28 cellular contexts compared by ENCODE assay signal in genomic region chr15:29558261-29558660, GRCh38.
"Had no signal": no experiment of that assay in that cellular context is flagged by ENCODE, and none has a peak within 500 bp of the region (broad histone marks: within the 10 kb centered on the region; RNA-seq: fewer than 3 reads in every experiment).

No MANE protein-coding gene starts in this region.

- H3K4me3 ChIP-seq: stomach, suprapubic skin, testis, thoracic aorta, thyroid gland, tibial artery, tibial nerve, transverse colon, upper lobe of left lung, uterus, vagina had no signal

- H3K4me1 Mint-ChIP-seq: stimulated activated effector memory CD8-positive, alpha-beta T cell treated with anti-CD3 and anti-CD28 coated beads, Interleukin-12 subunit alpha, Interleukin-12 subunit beta, amount 100 ng/mL, for 72 hours; stimulated activated memory B cell treated with anti-CD40 and anti-IgM and Interleukin-4, amounts not matched to agents 10 μg/mL and 1 μg/mL and 100 μg/mL, for 72 hours; stimulated activated naive CD8-positive, alpha-beta T cell treated with anti-CD3 and anti-CD28 coated beads, Interleukin-15, amount 100 ng/mL, for 72 hours had no signal

- H3K27ac Mint-ChIP-seq: stimulated activated effector memory CD8-positive, alpha-beta T cell treated with anti-CD3 and anti-CD28 coated beads, Interleukin-12 subunit alpha, Interleukin-12 subunit beta, amount 100 ng/mL, for 72 hours; stimulated activated memory B cell treated with anti-CD40 and anti-IgM and Interleukin-4, amounts not matched to agents 10 μg/mL and 1 μg/mL and 100 μg/mL, for 72 hours; stimulated activated naive CD8-positive, alpha-beta T cell treated with anti-CD3 and anti-CD28 coated beads, Interleukin-15, Interleukin-2, amounts not matched to agents 100 ng/mL and 50 ng/mL, for 24 hours; type B pancreatic cell had no signal

- H3K4me3 Mint-ChIP-seq: stimulated activated effector memory CD8-positive, alpha-beta T cell treated with anti-CD3 and anti-CD28 coated beads, Interleukin-12 subunit alpha, Interleukin-12 subunit beta, amount 100 ng/mL, for 72 hours; stimulated activated memory B cell treated with anti-CD40 and anti-IgM and Interleukin-4, amounts not matched to agents 10 μg/mL and 1 μg/mL and 100 μg/mL, for 72 hours; stimulated activated naive CD8-positive, alpha-beta T cell treated with anti-CD3 and anti-CD28 coated beads, Interleukin-15, amount 100 ng/mL, for 72 hours; stimulated activated naive CD8-positive, alpha-beta T cell treated with anti-CD3 and anti-CD28 coated beads, Interleukin-15, Interleukin-2, amounts not matched to agents 100 ng/mL and 50 ng/mL, for 24 hours; type B pancreatic cell had no signal

- DNase-seq: stimulated activated CD4-positive, alpha-beta T cell treated with anti-CD3 and anti-CD28 coated beads, Interleukin-1b, Interleukin-23, amount 100 ng/mL, for 48 hours; stimulated activated CD4-positive, alpha-beta T cell treated with anti-CD3 and anti-CD28 coated beads, Interleukin-2, amount 100 ng/mL, for 24 hours; stimulated activated CD4-positive, alpha-beta T cell treated with anti-CD3 and anti-CD28 coated beads, Interleukin-2, amount 100 ng/mL, for 48 hours; stimulated activated CD4-positive, alpha-beta T cell treated with anti-CD3 and anti-CD28 coated beads, Interleukin-4, amount 100 ng/mL, for 1 hour; stimulated activated CD4-positive, alpha-beta T cell treated with anti-CD3 and anti-CD28 coated beads, Interleukin-4, amount 100 ng/mL, for 24 hours; stimulated activated CD4-positive, alpha-beta T cell treated with anti-CD3 and anti-CD28 coated beads, Interleukin-4, amount 100 ng/mL, for 4 hours; stimulated activated CD8-positive, alpha-beta memory T cell treated with anti-CD3 and anti-CD28 coated beads, Interleukin-4, amount 100 ng/mL, for 48 hours; stimulated activated naive CD4-positive, alpha-beta T cell; stimulated activated naive CD4-positive, alpha-beta T cell treated with Interleukin-2 at 50 U/mL for 16 hours; stimulated activated naive CD8-positive, alpha-beta T cell treated with anti-CD3 and anti-CD28 coated beads, Interleukin-15, amount 100 ng/mL, for 72 hours; stimulated activated naive CD8-positive, alpha-beta T cell treated with anti-CD3 and anti-CD28 coated beads, Interleukin-15, Interleukin-2, amounts not matched to agents 100 U/mL and 50 U/mL, for 24 hours; stomach; substantia nigra; testis; thyroid gland; tibial artery; transverse colon; trophoblast cell; upper lobe of left lung; uterus had no signal

- H3K27ac ChIP-seq: stomach, suprapubic skin, testis, thoracic aorta, thyroid gland, tibial artery, tibial nerve, transverse colon, upper lobe of left lung, uterus, vagina had no signal

- H3K27me3 ChIP-seq: testis, thyroid gland, tibial nerve, transverse colon, upper lobe of left lung, uterus, vagina had no signal

- H3K36me3 Mint-ChIP-seq: stimulated activated effector memory CD8-positive, alpha-beta T cell treated with anti-CD3 and anti-CD28 coated beads, Interleukin-12 subunit alpha, Interleukin-12 subunit beta, amount 100 ng/mL, for 72 hours; stimulated activated memory B cell treated with anti-CD40 and anti-IgM and Interleukin-4, amounts not matched to agents 10 μg/mL and 1 μg/mL and 100 μg/mL, for 72 hours; type B pancreatic cell had no signal

- H3K4me1 ChIP-seq: stomach, suprapubic skin, testis, thyroid gland, tibial artery, transverse colon, upper lobe of left lung, uterus, vagina had no signal

- ATAC-seq: stimulated activated effector memory CD8-positive, alpha-beta T cell treated with anti-CD3 and anti-CD28 coated beads, Interleukin-12 subunit alpha, Interleukin-12 subunit beta, amount 100 ng/mL, for 72 hours; stimulated activated memory B cell treated with anti-CD40 and anti-IgM and Interleukin-4, amounts not matched to agents 10 μg/mL and 1 μg/mL and 100 μg/mL, for 72 hours; stimulated activated naive CD8-positive, alpha-beta T cell treated with anti-CD3 and anti-CD28 coated beads, Interleukin-15, amount 100 ng/mL, for 72 hours; stimulated activated naive CD8-positive, alpha-beta T cell treated with anti-CD3 and anti-CD28 coated beads, Interleukin-15, Interleukin-2, amounts not matched to agents 100 U/mL and 50 U/mL, for 24 hours had no signal

- H3K9me3 ChIP-seq: suprapubic skin, testis, thoracic aorta, thyroid gland, tibial artery, transverse colon, upper lobe of left lung, uterus, vagina had no signal

- H3K36me3 ChIP-seq: stomach, suprapubic skin, thoracic aorta, thyroid gland, tibial artery, tibial nerve, transverse colon, upper lobe of left lung, uterus, vagina had no signal
